ENCODE assay signal across 24 cellular contexts in genomic region chr1:98949166-98949565, GRCh38. TPM values are rescaled to one million over a fixed set of nuclear protein-coding genes. Genes with fewer than 3 reads are reported as not detected.
"Had no signal": no experiment of that assay in that cellular context is flagged by ENCODE, and none has a peak within 500 bp of the region (broad histone marks: within the 10 kb centered on the region; RNA-seq: fewer than 3 reads in every experiment).

No MANE protein-coding gene starts in this region.

- H3K27me3 ChIP-seq: brain microvascular endothelial cell, cardiac muscle cell, SJSA1 had no signal

- H3K27ac ChIP-seq: brain microvascular endothelial cell, cardiac muscle cell, SJSA1 had no signal

- H3K9me3 ChIP-seq: SJSA1 had no signal

- H3K36me3 ChIP-seq: brain microvascular endothelial cell, cardiac muscle cell, SJSA1 had no signal

- H3K4me3 ChIP-seq: cardiac muscle cell, SJSA1 had no signal

- H3K4me1 ChIP-seq: SJSA1 had no signal

- DNase-seq: activated B cell treated with CpG ODN at 0.5 μM for 24 hours; activated CD4-positive, alpha-beta memory T cell treated with anti-CD3 and anti-CD28 coated beads for 36 hours; activated CD4-positive, alpha-beta T cell treated with anti-CD3 and anti-CD28 coated beads for 1 hour; activated CD4-positive, alpha-beta T cell treated with anti-CD3 and anti-CD28 coated beads, Interleukin-2, amount 10 ng/mL, durations not matched to agents 7 days and 5 days; activated CD8-positive, alpha-beta memory T cell treated with anti-CD3 and anti-CD28 coated beads for 24 hours; activated effector memory CD4-positive, alpha-beta T cell treated with anti-CD3 and anti-CD28 coated beads, Interleukin-2, amount 50 U/mL, for 16 hours; activated naive CD4-positive, alpha-beta T cell treated with Interleukin-2 at 50 U/mL for 16 hours; activated naive CD8-positive, alpha-beta T cell treated with anti-CD3 and anti-CD28 coated beads, Interleukin-2, amount 50 U/mL, for 24 hours; activated T-cell treated with anti-CD3 and anti-CD28 coated beads, Interleukin-2, amount 50 U/mL, for 4 hours; brain microvascular endothelial cell; MM.1S; NCI-H1105; NCI-H1436; NCI-H1694 treated with DMSO at 0.1 percent for 48 hours; NCI-H2081; NCI-H510A treated with DMSO at 0.1 percent for 48 hours; PC-3; SHP77; T-cell; T-helper 2 cell; T1000 had no signal

RNA-seq across cellular contexts. Expression of gene PLPPR5, which starts 55.5 kb away (rescaled TPM):
- total RNA-seq: activated B cell treated with CpG ODN at 0.5 μM for 24 hours; activated CD4-positive, alpha-beta memory T cell treated with anti-CD3 and anti-CD28 coated beads for 36 hours; activated CD4-positive, alpha-beta T cell treated with anti-CD3 and anti-CD28 coated beads, Interleukin-2, amount 10 ng/mL, durations not matched to agents 7 days and 5 days; activated naive CD4-positive, alpha-beta T cell treated with anti-CD3 and anti-CD28 coated beads, Interleukin-2, amount 50 U/mL, for 72 hours; activated T-cell treated with anti-CD3 and anti-CD28 coated beads, Interleukin-2, amount 50 U/mL, for 4 hours; SJSA1; T-cell had no signal
